8 cellular contexts compared by ENCODE assay signal in genomic region chr17:57989011-57989345, GRCh38. TPM values are rescaled to one million over a fixed set of nuclear protein-coding genes. Genes with fewer than 3 reads are reported as not detected.
DNase-seq lines count a peak whose midpoint lies in the region; ATAC-seq and TF ChIP-seq lines count a peak whose summit lies in the region.

No MANE protein-coding gene starts in this region.

- BruUV-seq in Calu3 (replicated peaks; lab: Mats Ljungman, UMichigan), result no TSS peak

- peaks cover 56% of the 10 kb centered on the region for H3K36me3 Mint-ChIP-seq in Calu3 (ENCODE audit: insufficient read depth, unreplicated experiment)

- in situ Hi-C loops in astrocyte of the cerebellum (cut with HindIII; ENCODE audit: low sequenced_read_pairs), result no loop called here

- H2AFZ ChIP-seq in MM.1S (ENCODE audit: low read length), result peak overlapping the region; percentile 81; the same call in 1 of the 2 replicates

- no peak for TF ChIP-seq EP300 in suprapubic skin (IDR thresholded peaks at IDR 0.05)

- peaks cover 11% of the 10 kb centered on the region for H3K4me1 Mint-ChIP-seq in Calu3 (ENCODE audit: low read depth, unreplicated experiment)

- intact Hi-C loops in Calu3 (cut with micrococcal nuclease; ENCODE audit: unreplicated experiment), result loop anchor here (2.0 to 5.0 kb wide), 2 partner anchors 40 to 112 kb away; no protein-coding TSS in a partner anchor

- WGBS in suprapubic skin, result 15% methylated on average over 5 of the region's 5 CpGs

- H3K36me3 ChIP-seq in MM.1S (replicated peaks; ENCODE audit: insufficient read depth, low read length) (no peaks in the 10 kb centered on the region), suprapubic skin (no peaks in the 10 kb centered on the region)

- no peak for TF ChIP-seq POLR2A in suprapubic skin (IDR thresholded peaks at IDR 0.05)

- H3K9me3 ChIP-seq in MM.1S (replicated peaks; ENCODE audit: insufficient read depth, low read length) (no peaks in the 10 kb centered on the region), suprapubic skin (no peaks in the 10 kb centered on the region)

- H3K4me1 ChIP-seq in MM.1S (ENCODE audit: low read length) (peaks cover 20% of the 10 kb centered on the region), suprapubic skin (peaks cover 48% of the 10 kb centered on the region)

- H3K27ac ChIP-seq in MM.1S (ENCODE audit: low read length) (peak overlapping the region; percentile 41; the same call in 1 of the 2 replicates), layer of hippocampus (ENCODE audit: low read depth, low read length) (peak overlapping the region; percentile 96), suprapubic skin (peak overlapping the region; percentile 96)

- DNase-seq in Calu3, result peak; percentile 34
- DNase-seq in MM.1S, result peak; percentile 39
- no peak for DNase-seq in astrocyte of the cerebellum (ENCODE audit: low read depth)
- no peak for DNase-seq in suprapubic skin (ENCODE audit: low spot score in 2 of 2)
- no peak for DNase-seq in GM20000 (ENCODE audit: low spot score)
- no peak for DNase-seq in activated CD4-positive, CD25-positive, alpha-beta regulatory T cell treated with anti-CD3 and anti-CD28 coated beads, Interleukin-2, amount 50 U/mL, for 72 hours

- H3K9me3 Mint-ChIP-seq in Calu3 (ENCODE audit: low read depth, unreplicated experiment), result no peaks in the 10 kb centered on the region

- H3K27me3 Mint-ChIP-seq in Calu3 (ENCODE audit: unreplicated experiment), result no peaks in the 10 kb centered on the region

- H3K4me3 Mint-ChIP-seq in Calu3 (ENCODE audit: low read depth, unreplicated experiment), result peak overlapping the region; percentile 79

- H3K27me3 ChIP-seq in MM.1S (replicated peaks; ENCODE audit: insufficient read depth, low read length), result no peaks in the 10 kb centered on the region
- no peaks in the 10 kb centered on the region for H3K27me3 ChIP-seq in layer of hippocampus (ENCODE audit: control insufficient read depth, insufficient read depth, low read length)
- no peaks in the 10 kb centered on the region for H3K27me3 ChIP-seq in suprapubic skin

- H3K9ac ChIP-seq in MM.1S (ENCODE audit: low read length), result peak overlapping the region; percentile 66; the same call in 1 of the 2 replicates

- H4K20me1 ChIP-seq in MM.1S (ENCODE audit: insufficient read depth, low read length), result peaks cover 6% of the 10 kb centered on the region

- H3K4me3 ChIP-seq in MM.1S (ENCODE audit: low read length) (peak overlapping the region; percentile 92), astrocyte of the cerebellum (ENCODE audit: low read depth, low read length) (no peak overlapping the region), suprapubic skin (peak overlapping the region; percentile 94)

- peaks cover 32% of the 10 kb centered on the region for H3F3A ChIP-seq in MM.1S (ENCODE audit: insufficient read depth, low read length)

- no peak for ATAC-seq in HG03025 (IDR thresholded peaks at IDR 0.05; ENCODE audit: low FRiP score, unreplicated experiment)

- CTCF ChIA-PET in Calu3 (lab: Charles Lee), result interaction anchor here (1.0 to 1.1 kb wide), 2 partner anchors 96 to 129 kb away, joined by 4 to 5 read pairs; no protein-coding TSS in a partner anchor

- H3K79me2 ChIP-seq in MM.1S (ENCODE audit: low read length), result peaks cover 36% of the 10 kb centered on the region

- peak overlapping the region; percentile 93 for H3K27ac Mint-ChIP-seq in Calu3 (ENCODE audit: unreplicated experiment)

- peak overlapping the region; percentile 96 for H3K4me2 ChIP-seq in MM.1S (ENCODE audit: low read depth, low read length)

- no peaks in the 10 kb centered on the region for H3K9me2 ChIP-seq in MM.1S (replicated peaks; ENCODE audit: insufficient read depth, low read length)

- TF ChIP-seq CTCF in Calu3 (IDR thresholded peaks at IDR 0.05; ENCODE audit: unreplicated experiment) (no peak), MM.1S (IDR thresholded peaks at IDR 0.05; ENCODE audit: low read length) (no peak), astrocyte of the cerebellum (IDR thresholded peaks at IDR 0.05; ENCODE audit: low read depth, low read length, missing control alignments) (peak; percentile 4), suprapubic skin (IDR thresholded peaks at IDR 0.05) (no peak), GM20000 (IDR thresholded peaks at IDR 0.05; ENCODE audit: extremely low read depth, missing control alignments) (no peak)

RNA-seq across cellular contexts. Expression of gene VEZF1, which starts 0.9 kb away (rescaled TPM):
- total RNA-seq in Calu3 (2022) (33.4 and 40.4 TPM in 2 replicates), suprapubic skin (10 to 100 TPM; 45.3 to 76.0 (median 63.7) TPM)

RNA-seq across cellular contexts. Expression of gene SRSF1, which starts 18.1 kb away (rescaled TPM):
- total RNA-seq in Calu3 (2022) (232 and 239 TPM in 2 replicates), suprapubic skin (100 to 1,000 TPM; 108 to 172 (median 125) TPM)

RNA-seq across cellular contexts. Expression of gene CUEDC1, which starts 33.8 kb away (rescaled TPM):
- total RNA-seq in Calu3 (2022) (30.9 and 34.7 TPM in 2 replicates), suprapubic skin (10 to 100 TPM in 2 of 4 donors, 1 to 10 TPM in 2; 5.1 to 34.2 (median 12.8) TPM)

Comparison
In these comparisons a context has a peak if more than half of its experiments do, and no peak if none do; other contexts are left out.
1. DNase-seq: peak in Calu3 (single experiment) and MM.1S (single experiment); none in astrocyte of the cerebellum (single experiment), suprapubic skin (0 of 2), GM20000 (single experiment) and activated CD4-positive, CD25-positive, alpha-beta regulatory T cell treated with anti-CD3 and anti-CD28 coated beads, Interleukin-2, amount 50 U/mL, for 72 hours (single experiment).
2. H3K27ac ChIP-seq: peak in every context shown above with its lines; median percentile 96 in layer of hippocampus; 96 in suprapubic skin; 41 in MM.1S.